ENCODE assay signal across 28 cellular contexts in genomic region chr15:79078763-79079395, GRCh38. TPM values are rescaled to one million over a fixed set of nuclear protein-coding genes. Genes with fewer than 3 reads are reported as not detected.
A peak's percentile ranks its signal among the peaks of the same experiment; 100 is the strongest.
DNase-seq lines count a peak whose midpoint lies in the region; ATAC-seq and TF ChIP-seq lines count a peak whose summit lies in the region.
"Had no signal": no experiment of that assay in that cellular context is flagged by ENCODE, and none has a peak within 500 bp of the region (broad histone marks: within the 10 kb centered on the region; RNA-seq: fewer than 3 reads in every experiment).

No MANE protein-coding gene starts in this region.

- H3K4me3 Mint-ChIP-seq in nephron progenitor cell (no peak overlapping the region), endothelial cell (ENCODE audit: unreplicated experiment) (no peak overlapping the region)
- H3K4me3 Mint-ChIP-seq: activated naive CD8-positive, alpha-beta T cell treated with anti-CD3 and anti-CD28 coated beads, Interleukin-2, amount 10 ng/mL, durations not matched to agents 7 days and 5 days; activated T-helper 17 cell treated with anti-CD3 and anti-CD28 coated beads, Interleukin-2, amount 50 U/mL, for 72 hours; CD4-positive, CD25-positive, alpha-beta regulatory T cell; stimulated activated naive CD8-positive, alpha-beta T cell treated with anti-CD3 and anti-CD28 coated beads, Interleukin-15, amount 100 ng/mL, for 72 hours had no signal

- peak overlapping the region; percentile 62 for H2AFZ ChIP-seq in OCI-LY7 (ENCODE audit: low read length)

- no peak overlapping the region for H3K27ac ChIP-seq in OCI-LY7 (ENCODE audit: low read depth, low read length, poor library complexity, severe bottlenecking)
- H3K27ac ChIP-seq: HL-60, thyroid gland, VCaP had no signal

- peaks cover 4% of the 10 kb centered on the region for H3K4me1 ChIP-seq in OCI-LY7 (ENCODE audit: insufficient read depth, low read length, poor library complexity, severe bottlenecking)
- H3K4me1 ChIP-seq: HAP-1, thyroid gland had no signal

- H3K27ac Mint-ChIP-seq in nephron progenitor cell (peak overlapping the region; percentile 13), endothelial cell (ENCODE audit: unreplicated experiment) (no peak overlapping the region)
- H3K27ac Mint-ChIP-seq: activated naive CD8-positive, alpha-beta T cell treated with anti-CD3 and anti-CD28 coated beads, Interleukin-2, amount 10 ng/mL, durations not matched to agents 7 days and 5 days; activated T-helper 17 cell treated with anti-CD3 and anti-CD28 coated beads, Interleukin-2, amount 50 U/mL, for 72 hours; CD4-positive, CD25-positive, alpha-beta regulatory T cell; progenitor cell of endocrine pancreas had no signal

- DNase-seq in CMK (ENCODE audit: low read depth) (peak; percentile 22), GM19238 (ENCODE audit: insufficient read length, low spot score) (peak; percentile 35), OCI-LY7 (ENCODE audit: low spot score) (no peak), nephron progenitor cell (no peak), endothelial cell (ENCODE audit: low spot score) (no peak), Right ventricle myocardium superior (no peak)
- DNase-seq in stimulated activated CD8-positive, alpha-beta memory T cell treated with anti-CD3 and anti-CD28 coated beads, Interleukin-4, amount 100 ng/mL, for 48 hours = no peak
- DNase-seq: activated CD4-positive, alpha-beta T cell treated with anti-CD3 and anti-CD28 coated beads, Interleukin-2, amount 50 U/mL, for 1 hour; activated CD8-positive, alpha-beta memory T cell treated with anti-CD3 and anti-CD28 coated beads, Interleukin-2, amount 50 U/mL, for 48 hours; activated naive CD8-positive, alpha-beta T cell treated with anti-CD3 and anti-CD28 coated beads, Interleukin-2, amount 10 ng/mL, durations not matched to agents 7 days and 5 days; CD4-positive, CD25-positive, alpha-beta regulatory T cell; cerebellar nuclear complex; glutamatergic neuron; kidney; NCI-H526; SK-N-SH; stimulated activated CD4-positive, alpha-beta T cell treated with anti-CD3 and anti-CD28 coated beads, Interleukin-4, amount 100 ng/mL, for 4 hours; stimulated activated naive CD8-positive, alpha-beta T cell treated with anti-CD3 and anti-CD28 coated beads, Interleukin-15, amount 100 ng/mL, for 72 hours; thyroid gland had no signal

- H3K9me2 ChIP-seq in OCI-LY7 (ENCODE audit: insufficient read depth, low read length) = no peaks in the 10 kb centered on the region
- H3K9me2 ChIP-seq: SK-N-SH had no signal

- TF ChIP-seq CTCF in OCI-LY7 (conservative IDR thresholded peaks at IDR 0.05; ENCODE audit: low read length) (no peak), nephron progenitor cell (IDR thresholded peaks at IDR 0.05) (no peak), endothelial cell (IDR thresholded peaks at IDR 0.05; ENCODE audit: unreplicated experiment) (no peak)

- no peaks in the 10 kb centered on the region for H4K20me1 ChIP-seq in OCI-LY7 (ENCODE audit: insufficient read depth, low read length)

- H3K36me3 ChIP-seq in OCI-LY7 (ENCODE audit: insufficient read depth, low read length) = no peaks in the 10 kb centered on the region
- H3K36me3 ChIP-seq: HAP-1, thyroid gland had no signal

- H3K4me3 ChIP-seq in OCI-LY7 (ENCODE audit: low read depth, low read length, poor library complexity, severe bottlenecking) = no peak overlapping the region
- H3K4me3 ChIP-seq: HAP-1, lung, thyroid gland had no signal

- H3K36me3 Mint-ChIP-seq in nephron progenitor cell (ENCODE audit: low read depth) (no peaks in the 10 kb centered on the region), endothelial cell (ENCODE audit: low read depth, unreplicated experiment) (no peaks in the 10 kb centered on the region)
- H3K36me3 Mint-ChIP-seq: activated naive CD8-positive, alpha-beta T cell treated with anti-CD3 and anti-CD28 coated beads, Interleukin-2, amount 10 ng/mL, durations not matched to agents 7 days and 5 days; CD4-positive, CD25-positive, alpha-beta regulatory T cell had no signal

- H3K4me1 Mint-ChIP-seq in nephron progenitor cell (peaks cover 14% of the 10 kb centered on the region), endothelial cell (ENCODE audit: unreplicated experiment) (peaks cover 9% of the 10 kb centered on the region)
- H3K4me1 Mint-ChIP-seq: activated T-helper 17 cell treated with anti-CD3 and anti-CD28 coated beads, Interleukin-2, amount 50 U/mL, for 72 hours; CD4-positive, CD25-positive, alpha-beta regulatory T cell had no signal

- ATAC-seq in HG03521 (IDR thresholded peaks at IDR 0.05; ENCODE audit: unreplicated experiment) (no peak), Right ventricle myocardium superior (ENCODE audit: poor library complexity) (no peak)
- ATAC-seq: activated T-helper 17 cell treated with anti-CD3 and anti-CD28 coated beads, Interleukin-2, amount 50 U/mL, for 72 hours; sciatic nerve; stimulated activated naive CD8-positive, alpha-beta T cell treated with anti-CD3 and anti-CD28 coated beads, Interleukin-15, amount 100 ng/mL, for 72 hours had no signal

- CTCF ChIA-PET in OCI-LY7 (lab: Charles Lee; ENCODE audit: unreplicated experiment) = no interaction called here

- no peaks in the 10 kb centered on the region for H3K79me2 ChIP-seq in OCI-LY7 (ENCODE audit: insufficient read depth, low read depth, low read length)

- BruUV-seq in OCI-LY7 (replicated peaks; lab: Mats Ljungman, UMichigan) = no TSS peak

- intact Hi-C loops in OCI-LY7 (cut with micrococcal nuclease; ENCODE audit: unreplicated experiment) (no loop called here), Right ventricle myocardium superior (cut with DNase I) (no loop called here)

- H3K4me2 ChIP-seq in OCI-LY7 (ENCODE audit: low read length) = peak overlapping the region; percentile 7; the same call in 1 of the 2 replicates
- H3K4me2 ChIP-seq: SK-N-SH had no signal

- peaks cover 45% of the 10 kb centered on the region for H3K27me3 Mint-ChIP-seq in nephron progenitor cell (ENCODE audit: low read depth, poor library complexity)
- peaks cover 8% of the 10 kb centered on the region for H3K27me3 Mint-ChIP-seq in endothelial cell (ENCODE audit: unreplicated experiment)

- H3K9me3 Mint-ChIP-seq in nephron progenitor cell (no peaks in the 10 kb centered on the region), endothelial cell (ENCODE audit: unreplicated experiment) (no peaks in the 10 kb centered on the region)
- H3K9me3 Mint-ChIP-seq: activated T-helper 17 cell treated with anti-CD3 and anti-CD28 coated beads, Interleukin-2, amount 50 U/mL, for 72 hours; CD4-positive, CD25-positive, alpha-beta regulatory T cell; stimulated activated naive CD8-positive, alpha-beta T cell treated with anti-CD3 and anti-CD28 coated beads, Interleukin-15, amount 100 ng/mL, for 72 hours had no signal

- no peaks in the 10 kb centered on the region for H3K9me3 ChIP-seq in OCI-LY7 (ENCODE audit: low read length)
- H3K9me3 ChIP-seq: HAP-1, SK-N-SH, thyroid gland had no signal

- POLR2A ChIA-PET in OCI-LY7 (lab: Charles Lee) = no interaction called here

RNA-seq across cellular contexts. Expression of gene RASGRF1, which starts 11.7 kb away (rescaled TPM):
- 3.0 and 3.9 TPM in 2 replicates for total RNA-seq in OCI-LY7 (2014; rRNA removed; shearing (Covaris generic))
- total RNA-seq in OCI-LY7 (2022) = 4.5 and 7.3 TPM in 2 replicates
- total RNA-seq in endothelial cell (ENCODE audit: unreplicated experiment) = not detected
- not detected for total RNA-seq in Right ventricle myocardium superior
- total RNA-seq: activated naive CD8-positive, alpha-beta T cell treated with anti-CD3 and anti-CD28 coated beads, Interleukin-2, amount 10 ng/mL, durations not matched to agents 7 days and 5 days; activated T-helper 17 cell treated with anti-CD3 and anti-CD28 coated beads, Interleukin-2, amount 50 U/mL, for 72 hours; CD4-positive, CD25-positive, alpha-beta regulatory T cell; T-helper 2 cell treated with Interferon-gamma antibody and Interleukin-4, amounts not matched to agents 100 ng/mL and 5 ng/mL, for 36 hours had no signal

Comparison
In these comparisons a context has a peak if more than half of its experiments do, and no peak if none do; other contexts are left out.
1. DNase-seq: peak in CMK (single experiment) and GM19238 (single experiment); none in OCI-LY7 (single experiment), nephron progenitor cell (single experiment), endothelial cell (single experiment), stimulated activated CD8-positive, alpha-beta memory T cell treated with anti-CD3 and anti-CD28 coated beads, Interleukin-4, amount 100 ng/mL, for 48 hours (single experiment) and Right ventricle myocardium superior (single experiment).